8 cellular contexts compared by ENCODE assay signal in genomic region chr19:46678110-46678732, GRCh38. TPM values are rescaled to one million over a fixed set of nuclear protein-coding genes. Genes with fewer than 3 reads are reported as not detected.
DNase-seq lines count a peak whose midpoint lies in the region; ATAC-seq and TF ChIP-seq lines count a peak whose summit lies in the region.

No MANE protein-coding gene starts in this region.

- TF ChIP-seq CTCF in DND-41 (IDR thresholded peaks at IDR 0.05; ENCODE audit: borderline replicate concordance, extremely low read depth, low read length, poor library complexity, severe bottlenecking), result no peak

- no peaks in the 10 kb centered on the region for H3K9me3 Mint-ChIP-seq in activated naive CD8-positive, alpha-beta T cell (ENCODE audit: low read depth)

- H3K27ac ChIP-seq in DND-41 (ENCODE audit: low read length), result no peak overlapping the region

- in situ Hi-C loops in SK-MEL-5 (cut with HindIII; ENCODE audit: low pct_unique_long_range_greater_than_20kb, low sequenced_read_pairs), result no loop called here

- H3K4me1 ChIP-seq in DND-41 (ENCODE audit: insufficient read depth, low read length), result no peaks in the 10 kb centered on the region

- H3K79me2 ChIP-seq in DND-41 (ENCODE audit: insufficient read depth, low read length), result no peaks in the 10 kb centered on the region; the same call in 1 of the 2 replicates

- peaks cover 85% of the 10 kb centered on the region for H3K36me3 ChIP-seq in DND-41 (ENCODE audit: insufficient read depth, low read length)

- H3K9me3 ChIP-seq in DND-41 (ENCODE audit: insufficient read depth, low read length, severe bottlenecking), result no peaks in the 10 kb centered on the region

- peaks cover 33% of the 10 kb centered on the region for H4K20me1 ChIP-seq in DND-41 (ENCODE audit: insufficient read depth, low read length)

- H3K27ac Mint-ChIP-seq in activated naive CD8-positive, alpha-beta T cell, result peak overlapping the region; percentile 22

- no peak overlapping the region for H2AFZ ChIP-seq in DND-41 (ENCODE audit: low read depth, low read length)

- DNase-seq in DND-41, result peak; percentile 74
- peak; percentile 71 for DNase-seq in SK-MEL-5 (ENCODE audit: low read depth, low spot score)
- DNase-seq in stimulated activated CD4-positive, alpha-beta T cell treated with anti-CD3 and anti-CD28 coated beads, Interleukin-12 subunit alpha, Interleukin-12 subunit beta, amount 100 ng/mL, for 4 hours, result peak; percentile 48
- DNase-seq in NCI-H345 (lab: John Stamatoyannopoulos, UW), result no peak
- DNase-seq in inferior parietal cortex (ENCODE audit: extremely low spot score), result no peak

- no peak overlapping the region for H3K4me3 Mint-ChIP-seq in activated naive CD8-positive, alpha-beta T cell

- no peaks in the 10 kb centered on the region for H3K27me3 Mint-ChIP-seq in activated naive CD8-positive, alpha-beta T cell

- peaks cover 2% of the 10 kb centered on the region for H3K4me1 Mint-ChIP-seq in activated naive CD8-positive, alpha-beta T cell (ENCODE audit: low read depth)

- no peak overlapping the region for H3K4me3 ChIP-seq in DND-41 (ENCODE audit: low read depth in 1 of 2, low read length in 2 of 2)

- H3K36me3 Mint-ChIP-seq in activated naive CD8-positive, alpha-beta T cell, result peaks cover 3% of the 10 kb centered on the region

- H3K27me3 ChIP-seq in DND-41 (ENCODE audit: insufficient read depth, low read length, poor library complexity), result no peaks in the 10 kb centered on the region

- ATAC-seq in DND-41 (ENCODE audit: insufficient read depth, low read depth) (peak; percentile 82), GM18873 (IDR thresholded peaks at IDR 0.05; ENCODE audit: low FRiP score, unreplicated experiment) (no peak), GM21576 (IDR thresholded peaks at IDR 0.05; ENCODE audit: unreplicated experiment) (no peak)

- H3K9ac ChIP-seq in DND-41 (ENCODE audit: low read depth, low read length), result no peak overlapping the region

- H3K4me2 ChIP-seq in DND-41 (ENCODE audit: insufficient read depth, low read length), result no peak overlapping the region

RNA-seq across cellular contexts. Expression of gene DACT3, which starts 17.2 kb away (rescaled TPM):
- total RNA-seq in SK-MEL-5 (2014; rRNA removed; shearing (Covaris generic)), result 3.4 and 3.8 TPM in 2 replicates
- polyA plus RNA-seq in SK-MEL-5 (2015; cell fraction: cytosol; rRNA removed), result 3.3 and 3.4 TPM in 2 replicates
- 0.91 and 1.0 TPM in 2 replicates for polyA plus RNA-seq in SK-MEL-5 (2015; cell fraction: nucleus; rRNA removed)

RNA-seq across cellular contexts. Expression of gene PRKD2, which starts 38.7 kb away (rescaled TPM):
- 3.2 and 4.6 TPM in 2 replicates for total RNA-seq in SK-MEL-5 (2014; rRNA removed; shearing (Covaris generic))
- 11.4 and 12.2 TPM in 2 replicates for polyA plus RNA-seq in SK-MEL-5 (2015; cell fraction: cytosol; rRNA removed)
- 22.6 and 25.8 TPM in 2 replicates for polyA plus RNA-seq in SK-MEL-5 (2015; cell fraction: nucleus; rRNA removed)

RNA-seq across cellular contexts. Expression of gene GNG8, which starts 42.2 kb away (rescaled TPM):
- not detected in 2 replicates for total RNA-seq in SK-MEL-5 (2014; rRNA removed; shearing (Covaris generic))
- polyA plus RNA-seq in SK-MEL-5 (2015; cell fraction: cytosol; rRNA removed), result not detected in 2 replicates
- not detected in 2 replicates for polyA plus RNA-seq in SK-MEL-5 (2015; cell fraction: nucleus; rRNA removed)

RNA-seq across cellular contexts. Expression of gene PTGIR, which starts 53.3 kb away (rescaled TPM):
- total RNA-seq in SK-MEL-5 (2014; rRNA removed; shearing (Covaris generic)), result not detected in 2 replicates
- polyA plus RNA-seq in SK-MEL-5 (2015; cell fraction: cytosol; rRNA removed), result 0.82 TPM in 1 of 2 replicates, not detected in the other
- polyA plus RNA-seq in SK-MEL-5 (2015; cell fraction: nucleus; rRNA removed), result not detected in 2 replicates

Comparison
In these comparisons a context has a peak if more than half of its experiments do, and no peak if none do; other contexts are left out.
1. DNase-seq: peak in DND-41 (single experiment), SK-MEL-5 (single experiment) and stimulated activated CD4-positive, alpha-beta T cell treated with anti-CD3 and anti-CD28 coated beads, Interleukin-12 subunit alpha, Interleukin-12 subunit beta, amount 100 ng/mL, for 4 hours (single experiment); none in NCI-H345 (single experiment) and inferior parietal cortex (single experiment).